In genomic region chr20:63955281-63955845, GRCh38 we compare ENCODE assay signal across 8 cellular contexts. TPM values are rescaled to one million over a fixed set of nuclear protein-coding genes. Genes with fewer than 3 reads are reported as not detected.
DNase-seq lines count a peak whose midpoint lies in the region; ATAC-seq and TF ChIP-seq lines count a peak whose summit lies in the region.

No MANE protein-coding gene starts in this region.

- no peaks in the 10 kb centered on the region for H3K36me3 Mint-ChIP-seq in activated naive CD4-positive, alpha-beta T cell treated with anti-CD3 and anti-CD28 coated beads, Interleukin-2, amount 50 U/mL, for 24 hours
- H3K36me3 Mint-ChIP-seq in glutamatergic neuron (ENCODE audit: unreplicated experiment): no peaks in the 10 kb centered on the region
- H3K36me3 Mint-ChIP-seq in osteocyte (ENCODE audit: unreplicated experiment): peaks cover 5% of the 10 kb centered on the region

- TF ChIP-seq POLR2A in NB4 (IDR thresholded peaks at IDR 0.05; ENCODE audit: extremely low read depth, insufficient read length): no peak

- peaks cover 32% of the 10 kb centered on the region for H3K4me1 Mint-ChIP-seq in activated naive CD4-positive, alpha-beta T cell treated with anti-CD3 and anti-CD28 coated beads, Interleukin-2, amount 50 U/mL, for 24 hours
- H3K4me1 Mint-ChIP-seq in glutamatergic neuron (ENCODE audit: low read depth, unreplicated experiment) (peaks cover 7% of the 10 kb centered on the region), osteocyte (ENCODE audit: unreplicated experiment) (peaks cover 40% of the 10 kb centered on the region)

- peak overlapping the region; percentile 64 for H3K4me3 ChIP-seq in NB4 (ENCODE audit: low read depth, low read length)

- H3K4me3 Mint-ChIP-seq in activated naive CD4-positive, alpha-beta T cell treated with anti-CD3 and anti-CD28 coated beads, Interleukin-2, amount 50 U/mL, for 24 hours: peak overlapping the region; percentile 82
- H3K4me3 Mint-ChIP-seq in glutamatergic neuron (ENCODE audit: unreplicated experiment) (peak overlapping the region; percentile 89), osteocyte (ENCODE audit: unreplicated experiment) (peak overlapping the region; percentile 81)

- no peaks in the 10 kb centered on the region for H3K9me3 Mint-ChIP-seq in activated naive CD4-positive, alpha-beta T cell treated with anti-CD3 and anti-CD28 coated beads, Interleukin-2, amount 50 U/mL, for 24 hours
- no peaks in the 10 kb centered on the region for H3K9me3 Mint-ChIP-seq in glutamatergic neuron (ENCODE audit: unreplicated experiment)
- H3K9me3 Mint-ChIP-seq in osteocyte (ENCODE audit: unreplicated experiment): no peaks in the 10 kb centered on the region

- peak overlapping the region; percentile 4 for H3K27ac Mint-ChIP-seq in activated naive CD4-positive, alpha-beta T cell treated with anti-CD3 and anti-CD28 coated beads, Interleukin-2, amount 50 U/mL, for 24 hours
- H3K27ac Mint-ChIP-seq in glutamatergic neuron (ENCODE audit: unreplicated experiment): peak overlapping the region; percentile 48
- H3K27ac Mint-ChIP-seq in osteocyte (ENCODE audit: unreplicated experiment): peak overlapping the region; percentile 50

- H3K27me3 Mint-ChIP-seq in activated naive CD4-positive, alpha-beta T cell treated with anti-CD3 and anti-CD28 coated beads, Interleukin-2, amount 50 U/mL, for 24 hours: no peaks in the 10 kb centered on the region
- H3K27me3 Mint-ChIP-seq in glutamatergic neuron (ENCODE audit: unreplicated experiment) (peaks cover 2% of the 10 kb centered on the region), osteocyte (ENCODE audit: unreplicated experiment) (no peaks in the 10 kb centered on the region)

- DNase-seq in GM03348 (ENCODE audit: low spot score) (peak; percentile 78), NB4 (ENCODE audit: low read depth) (peak; percentile 83), glutamatergic neuron (no peak), osteocyte (ENCODE audit: extremely low spot score, unreplicated experiment) (no peak)

- TF ChIP-seq CTCF in NB4 (IDR thresholded peaks at IDR 0.05; ENCODE audit: low read depth, low read length) (peak; percentile 47), glutamatergic neuron (IDR thresholded peaks at IDR 0.05; ENCODE audit: partially characterized antibody, unreplicated experiment) (peak; percentile 9), osteocyte (IDR thresholded peaks at IDR 0.05) (peak; percentile 39)

- ATAC-seq in GM21825 (IDR thresholded peaks at IDR 0.05; ENCODE audit: unreplicated experiment) (peak; percentile 14), GM19467 (IDR thresholded peaks at IDR 0.05; ENCODE audit: unreplicated experiment) (no peak), GM18519 (IDR thresholded peaks at IDR 0.05; ENCODE audit: low FRiP score, unreplicated experiment) (no peak)

RNA-seq across cellular contexts. Expression of gene UCKL1, which starts 0.9 kb away (rescaled TPM):
- total RNA-seq in glutamatergic neuron (ENCODE audit: unreplicated experiment): 130 TPM
- total RNA-seq in osteocyte: 35.5 and 35.9 TPM in 2 replicates

RNA-seq across cellular contexts. Expression of gene ZNF512B, which starts 14.4 kb away (rescaled TPM):
- total RNA-seq in glutamatergic neuron (ENCODE audit: unreplicated experiment) (32.2 TPM), osteocyte (39.7 and 40.9 TPM in 2 replicates)

RNA-seq across cellular contexts. Expression of gene SAMD10, which starts 24.1 kb away (rescaled TPM):
- total RNA-seq in glutamatergic neuron (ENCODE audit: unreplicated experiment) (3.1 TPM), osteocyte (3.5 and 3.7 TPM in 2 replicates)

RNA-seq across cellular contexts. Expression of gene PRPF6, which starts 25.6 kb away (rescaled TPM):
- total RNA-seq in glutamatergic neuron (ENCODE audit: unreplicated experiment): 60.9 TPM
- 68.3 and 71.9 TPM in 2 replicates for total RNA-seq in osteocyte

Comparison
In these comparisons a context has a peak if more than half of its experiments do, and no peak if none do; other contexts are left out.
1. DNase-seq: peak in GM03348 (single experiment) and NB4 (single experiment); none in glutamatergic neuron (single experiment) and osteocyte (single experiment).
2. Peak in every context shown above with its lines, with median percentiles within 50 percentile points of each other: CTCF ChIP-seq, H3K27ac Mint-ChIP-seq and H3K4me3 Mint-ChIP-seq.